24 cellular contexts compared by ENCODE assay signal in the genomic region with DNA sequence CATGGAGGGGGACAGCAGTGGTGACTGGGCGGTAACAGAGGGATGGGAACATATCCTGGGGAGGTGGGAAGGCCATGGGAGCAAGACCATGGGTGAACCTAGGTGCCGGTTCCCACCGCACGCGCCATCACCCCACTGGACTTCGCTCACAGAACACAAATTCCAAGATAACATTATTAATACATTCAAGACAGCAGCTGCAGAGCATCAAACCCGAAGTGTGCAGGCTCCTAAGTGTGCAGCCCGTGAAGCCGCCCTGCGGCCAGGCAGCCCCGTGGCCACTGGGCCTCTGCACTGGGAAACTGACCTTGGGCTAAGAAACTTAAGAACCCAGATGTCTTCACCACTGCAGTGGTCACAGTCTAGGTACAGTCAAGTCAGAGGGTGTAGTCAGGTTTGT.
"Had no signal": no experiment of that assay in that cellular context is flagged by ENCODE, and none has a peak within 500 bp of the region (broad histone marks: within the 10 kb centered on the region; RNA-seq: fewer than 3 reads in every experiment).

No MANE protein-coding gene starts in this region.

- H3K4me1 Mint-ChIP-seq: naive B cell; natural killer cell; stimulated activated naive B cell treated with anti-CD40 and anti-IgM and Interleukin-4, amounts not matched to agents 10 μg/mL and 1 μg/mL and 100 μg/mL, for 72 hours had no signal

- H3K4me3 Mint-ChIP-seq: natural killer cell; nephron progenitor cell; stimulated activated naive B cell treated with anti-CD40 and anti-IgM and Interleukin-4, amounts not matched to agents 10 μg/mL and 1 μg/mL and 100 μg/mL, for 72 hours had no signal

- H3K27me3 ChIP-seq: hepatocyte, ovary, testis, thyroid gland, upper lobe of left lung had no signal

- DNase-seq: heart right ventricle; left ventricle myocardium superior; lower lobe of right lung; mammary epithelial cell; mesendoderm; naive B cell; natural killer cell; nephron progenitor cell; right cardiac atrium; spleen; stimulated activated CD4-positive, alpha-beta T cell treated with anti-CD3 and anti-CD28 coated beads, Interleukin-4, amount 100 ng/mL, for 24 hours; stimulated activated CD8-positive, alpha-beta memory T cell treated with anti-CD3 and anti-CD28 coated beads, Interleukin-4, amount 100 ng/mL, for 48 hours; stimulated activated naive B cell treated with anti-CD40 and anti-IgM and Interleukin-4, amounts not matched to agents 10 μg/mL and 1 μg/mL and 100 μg/mL, for 72 hours; stimulated activated naive CD8-positive, alpha-beta T cell treated with anti-CD3 and anti-CD28 coated beads, Interleukin-15, Interleukin-2, amounts not matched to agents 100 U/mL and 50 U/mL, for 24 hours; testis; thyroid gland had no signal

- ATAC-seq: heart right ventricle; left ventricle myocardium superior; lower lobe of right lung; natural killer cell; right cardiac atrium; sciatic nerve; stimulated activated naive B cell treated with anti-CD40 and anti-IgM and Interleukin-4, amounts not matched to agents 10 μg/mL and 1 μg/mL and 100 μg/mL, for 72 hours; stimulated activated naive CD8-positive, alpha-beta T cell treated with anti-CD3 and anti-CD28 coated beads, Interleukin-15, Interleukin-2, amounts not matched to agents 100 U/mL and 50 U/mL, for 24 hours had no signal

- H3K27me3 Mint-ChIP-seq: progenitor cell of endocrine pancreas had no signal

- H3K9me3 ChIP-seq: heart right ventricle, lower lobe of right lung, ovary, spleen, stomach, testis, thyroid gland, transverse colon, upper lobe of left lung had no signal

- H3K36me3 ChIP-seq: heart right ventricle, lower lobe of right lung, ovary, spleen, stomach, thyroid gland, transverse colon, upper lobe of left lung had no signal

- H3K36me3 Mint-ChIP-seq: naive B cell; natural killer cell; stimulated activated naive B cell treated with anti-CD40 and anti-IgM and Interleukin-4, amounts not matched to agents 10 μg/mL and 1 μg/mL and 100 μg/mL, for 72 hours had no signal

- H3K27ac Mint-ChIP-seq: naive B cell; natural killer cell; nephron progenitor cell; stimulated activated naive B cell treated with anti-CD40 and anti-IgM and Interleukin-4, amounts not matched to agents 10 μg/mL and 1 μg/mL and 100 μg/mL, for 72 hours had no signal

- H3K4me3 ChIP-seq: heart right ventricle, hepatocyte, lower lobe of right lung, ovary, skin epidermis, spleen, stomach, testis, thyroid gland, transverse colon, upper lobe of left lung had no signal

- H2AFZ ChIP-seq: hepatocyte had no signal

- H3K79me2 ChIP-seq: hepatocyte had no signal

- H3K27ac ChIP-seq: heart right ventricle, hepatocyte, lower lobe of right lung, ovary, skin epidermis, spleen, stomach, testis, thyroid gland, transverse colon, upper lobe of left lung had no signal

- H3K9me3 Mint-ChIP-seq: naive B cell; natural killer cell; nephron progenitor cell; stimulated activated naive B cell treated with anti-CD40 and anti-IgM and Interleukin-4, amounts not matched to agents 10 μg/mL and 1 μg/mL and 100 μg/mL, for 72 hours had no signal

- H3K4me1 ChIP-seq: heart right ventricle, lower lobe of right lung, spleen, testis, thyroid gland, transverse colon, upper lobe of left lung had no signal
